11 cellular contexts compared by ENCODE assay signal in genomic region chr6:73747293-73747692, GRCh38. TPM values are rescaled to one million over a fixed set of nuclear protein-coding genes. Genes with fewer than 3 reads are reported as not detected.
DNase-seq lines count a peak whose midpoint lies in the region; ATAC-seq and TF ChIP-seq lines count a peak whose summit lies in the region.
"Had no signal": no experiment of that assay in that cellular context is flagged by ENCODE, and none has a peak within 500 bp of the region (broad histone marks: within the 10 kb centered on the region; RNA-seq: fewer than 3 reads in every experiment).

No MANE protein-coding gene starts in this region.

- no peaks in the 10 kb centered on the region for H3K4me1 ChIP-seq in lower lobe of right lung
- no peaks in the 10 kb centered on the region for H3K4me1 ChIP-seq in suprapubic skin

- no peak for TF ChIP-seq EP300 in suprapubic skin (IDR thresholded peaks at IDR 0.05)

- TF ChIP-seq POLR2A in suprapubic skin (IDR thresholded peaks at IDR 0.05): no peak

- no peaks in the 10 kb centered on the region for H3K27me3 ChIP-seq in lower lobe of right lung (ENCODE audit: low read depth)
- no peaks in the 10 kb centered on the region for H3K27me3 ChIP-seq in suprapubic skin
- H3K27me3 ChIP-seq: esophagus muscularis mucosa had no signal

- H3K4me3 ChIP-seq in lower lobe of right lung (no peak overlapping the region), suprapubic skin (no peak overlapping the region)
- H3K4me3 ChIP-seq: esophagus muscularis mucosa had no signal

- intact Hi-C loops in lower lobe of right lung (cut with DNase I): no loop called here

- DNase-seq in lower lobe of right lung: no peak
- DNase-seq in activated naive CD4-positive, alpha-beta T cell treated with Interleukin-2 at 50 U/mL for 16 hours: no peak
- DNase-seq in superior temporal gyrus (ENCODE audit: extremely low spot score): no peak
- DNase-seq in suprapubic skin (ENCODE audit: low spot score in 2 of 2): no peak
- DNase-seq in activated effector memory CD4-positive, alpha-beta T cell treated with anti-CD3 and anti-CD28 coated beads, Interleukin-2, amount 50 U/mL, for 16 hours: no peak
- DNase-seq: activated T-cell treated with anti-CD3 and anti-CD28 coated beads for 4 hours had no signal

- ATAC-seq in GM18858 (IDR thresholded peaks at IDR 0.05; ENCODE audit: unreplicated experiment) (peak; percentile 100), GM21717 (IDR thresholded peaks at IDR 0.05; ENCODE audit: unreplicated experiment) (peak; percentile 99), HG03558 (IDR thresholded peaks at IDR 0.05; ENCODE audit: extremely low read depth, unreplicated experiment) (peak; percentile 100), lower lobe of right lung (peak; percentile 52 to 56)

- WGBS in suprapubic skin: 67% methylated on average over 2 of the region's 2 CpGs

- TF ChIP-seq CTCF in lower lobe of right lung (IDR thresholded peaks at IDR 0.05) (no peak), suprapubic skin (IDR thresholded peaks at IDR 0.05) (no peak)

- H3K36me3 ChIP-seq in lower lobe of right lung (no peaks in the 10 kb centered on the region), suprapubic skin (peaks cover 7% of the 10 kb centered on the region)
- H3K36me3 ChIP-seq: esophagus muscularis mucosa had no signal

- H3K27ac ChIP-seq in lower lobe of right lung (no peak overlapping the region), suprapubic skin (no peak overlapping the region)
- H3K27ac ChIP-seq: esophagus muscularis mucosa, parathyroid adenoma had no signal

- H3K9me3 ChIP-seq in lower lobe of right lung: no peaks in the 10 kb centered on the region
- H3K9me3 ChIP-seq in suprapubic skin: no peaks in the 10 kb centered on the region
- H3K9me3 ChIP-seq: esophagus muscularis mucosa had no signal

RNA-seq across cellular contexts. Expression of gene CD109, which starts 51.3 kb away (rescaled TPM):
- total RNA-seq in lower lobe of right lung: 25.0 TPM
- 10 to 100 TPM; 27.5 to 48.2 (median 43.1) TPM for total RNA-seq in suprapubic skin
